In genomic region chr10:6920072-6921019, GRCh38 we compare ENCODE assay signal across 8 cellular contexts.
DNase-seq lines count a peak whose midpoint lies in the region; TF ChIP-seq lines count a peak whose summit lies in the region.

No MANE protein-coding gene starts in this region.

- in situ Hi-C loops in Caki2 (cut with HindIII; ENCODE audit: low pct_unique_long_range_greater_than_20kb, low sequenced_read_pairs): no loop called here

- H3K79me2 ChIP-seq in SU-DHL-6 (ENCODE audit: insufficient read depth, low read length): no peaks in the 10 kb centered on the region

- peaks cover 12% of the 10 kb centered on the region; the same call in 1 of the 2 replicates for H3F3A ChIP-seq in SU-DHL-6 (ENCODE audit: insufficient read depth)

- intact Hi-C loops in sigmoid colon (cut with DNase I): loop anchor here (5.0 kb wide), 1 partner anchor 492 kb away; the partner anchor contains the start of gene SFMBT2

- no peaks in the 10 kb centered on the region for H3K36me3 ChIP-seq in SU-DHL-6 (ENCODE audit: low read length)
- no peaks in the 10 kb centered on the region for H3K36me3 ChIP-seq in right atrium auricular region
- H3K36me3 ChIP-seq in sigmoid colon: no peaks in the 10 kb centered on the region

- H3K9me3 ChIP-seq in SU-DHL-6 (ENCODE audit: insufficient read depth, low read length): no peaks in the 10 kb centered on the region
- no peaks in the 10 kb centered on the region for H3K9me3 ChIP-seq in right atrium auricular region
- no peaks in the 10 kb centered on the region for H3K9me3 ChIP-seq in sigmoid colon

- no peak for TF ChIP-seq POLR2A in sigmoid colon (IDR thresholded peaks at IDR 0.05)

- H3K4me3 ChIP-seq in SU-DHL-6 (ENCODE audit: insufficient read depth, low read length, poor library complexity, severe bottlenecking) (no peak overlapping the region), right atrium auricular region (no peak overlapping the region), sigmoid colon (no peak overlapping the region)

- no peaks in the 10 kb centered on the region for H3K36me3 Mint-ChIP-seq in activated naive CD8-positive, alpha-beta T cell

- TF ChIP-seq CTCF in GM20000 (IDR thresholded peaks at IDR 0.05; ENCODE audit: extremely low read depth, missing control alignments): peak; percentile 83
- peak; percentile 78 for TF ChIP-seq CTCF in SU-DHL-6 (IDR thresholded peaks at IDR 0.05; ENCODE audit: insufficient read depth, low read length, poor library complexity, severe bottlenecking)
- peak; percentile 24 to 74 for TF ChIP-seq CTCF in right atrium auricular region (IDR thresholded peaks at IDR 0.05)
- peak; percentile 13 to 56 (median 34) for TF ChIP-seq CTCF in sigmoid colon (IDR thresholded peaks at IDR 0.05)

- H3K27ac ChIP-seq in SU-DHL-6 (ENCODE audit: low read depth, low read length) (peak overlapping the region; percentile 36), right atrium auricular region (no peak overlapping the region), sigmoid colon (no peak overlapping the region)

- peak overlapping the region; percentile 44 for H3K9ac ChIP-seq in SU-DHL-6 (ENCODE audit: low read length)

- no peak overlapping the region for H3K4me3 Mint-ChIP-seq in activated naive CD8-positive, alpha-beta T cell

- H3K27me3 Mint-ChIP-seq in activated naive CD8-positive, alpha-beta T cell: peaks cover 5% of the 10 kb centered on the region

- no peak for TF ChIP-seq EP300 in sigmoid colon (IDR thresholded peaks at IDR 0.05)

- peak; percentile 33 for DNase-seq in Caki2 (ENCODE audit: low read depth)
- peak; percentile 76 for DNase-seq in GM20000 (ENCODE audit: low spot score)
- DNase-seq in HK-2 (ENCODE audit: unreplicated experiment): peak; percentile 13
- no peak for DNase-seq in right atrium auricular region (ENCODE audit: low spot score)
- DNase-seq in sigmoid colon: peak; percentile 82
- DNase-seq in NCI-H1436 (lab: John Stamatoyannopoulos, UW): no peak

- H4K20me1 ChIP-seq in SU-DHL-6 (ENCODE audit: low read depth, low read length): no peaks in the 10 kb centered on the region

- no peaks in the 10 kb centered on the region for H3K4me1 ChIP-seq in right atrium auricular region
- H3K4me1 ChIP-seq in sigmoid colon: peaks cover 0 to 10% (median 8%) of the 10 kb centered on the region in 4 donors

- H3K9me3 Mint-ChIP-seq in activated naive CD8-positive, alpha-beta T cell (ENCODE audit: low read depth): no peaks in the 10 kb centered on the region

- peak overlapping the region; percentile 100 for H2AFZ ChIP-seq in SU-DHL-6 (ENCODE audit: low read depth, low read length, severe bottlenecking)

- H3K4me2 ChIP-seq in SU-DHL-6 (ENCODE audit: low read depth, low read length, poor library complexity, severe bottlenecking): peak overlapping the region; percentile 57

- H3K27me3 ChIP-seq in SU-DHL-6 (ENCODE audit: low read length): no peaks in the 10 kb centered on the region
- H3K27me3 ChIP-seq in right atrium auricular region: no peaks in the 10 kb centered on the region
- peaks cover 0 to 12% (median 0%) of the 10 kb centered on the region in 3 donors for H3K27me3 ChIP-seq in sigmoid colon

- H3K4me1 Mint-ChIP-seq in activated naive CD8-positive, alpha-beta T cell (ENCODE audit: low read depth): peaks cover 19% of the 10 kb centered on the region

- WGBS in sigmoid colon, 2 donors: 28 to 30% methylated on average over 26 of the region's 26 CpGs

- peak overlapping the region; percentile 54 for H3K27ac Mint-ChIP-seq in activated naive CD8-positive, alpha-beta T cell

- no peaks in the 10 kb centered on the region for H3K9me2 ChIP-seq in SU-DHL-6 (replicated peaks; ENCODE audit: insufficient read depth, low read length)

Comparison
In these comparisons a context has a peak if more than half of its experiments do, and no peak if none do; other contexts are left out.
1. DNase-seq: peak in Caki2 (single experiment), GM20000 (single experiment), HK-2 (single experiment) and sigmoid colon (single experiment); none in right atrium auricular region (single experiment) and NCI-H1436 (single experiment).
2. Peak in every context shown above with its lines, with median percentiles within 50 percentile points of each other: CTCF ChIP-seq.